3 cellular contexts compared by ENCODE assay signal in the genomic region with DNA sequence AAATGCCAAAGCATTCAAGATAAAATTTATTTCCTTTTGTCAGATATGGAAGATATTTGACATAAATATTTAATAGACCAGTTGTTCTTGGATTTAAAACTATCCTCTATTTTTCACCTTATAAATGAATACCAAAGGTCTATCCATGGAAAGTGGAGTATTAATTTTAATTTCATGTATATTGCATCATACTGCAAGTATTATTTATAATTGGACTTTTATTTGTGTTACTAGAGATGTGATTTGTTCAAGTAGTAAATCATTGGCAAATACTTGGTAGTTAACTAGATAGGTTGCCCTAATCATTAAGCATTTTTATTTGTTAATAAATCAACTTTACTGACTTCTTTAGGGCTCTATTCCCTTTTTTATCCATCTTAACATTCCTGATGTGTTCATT.
A peak's percentile ranks its signal among the peaks of the same experiment; 100 is the strongest.
TF ChIP-seq lines count a peak whose summit lies in the region.

No MANE protein-coding gene starts in this region.

TF ChIP-seq in GM23338, 12 proteins besides CTCF, POLR2A, EP300 and RAD21 (continues in another document):
- TF ChIP-seq STAT1 (IDR thresholded peaks at IDR 0.05; ENCODE audit: unreplicated experiment), result no peak
- TF ChIP-seq, protein P1, sequence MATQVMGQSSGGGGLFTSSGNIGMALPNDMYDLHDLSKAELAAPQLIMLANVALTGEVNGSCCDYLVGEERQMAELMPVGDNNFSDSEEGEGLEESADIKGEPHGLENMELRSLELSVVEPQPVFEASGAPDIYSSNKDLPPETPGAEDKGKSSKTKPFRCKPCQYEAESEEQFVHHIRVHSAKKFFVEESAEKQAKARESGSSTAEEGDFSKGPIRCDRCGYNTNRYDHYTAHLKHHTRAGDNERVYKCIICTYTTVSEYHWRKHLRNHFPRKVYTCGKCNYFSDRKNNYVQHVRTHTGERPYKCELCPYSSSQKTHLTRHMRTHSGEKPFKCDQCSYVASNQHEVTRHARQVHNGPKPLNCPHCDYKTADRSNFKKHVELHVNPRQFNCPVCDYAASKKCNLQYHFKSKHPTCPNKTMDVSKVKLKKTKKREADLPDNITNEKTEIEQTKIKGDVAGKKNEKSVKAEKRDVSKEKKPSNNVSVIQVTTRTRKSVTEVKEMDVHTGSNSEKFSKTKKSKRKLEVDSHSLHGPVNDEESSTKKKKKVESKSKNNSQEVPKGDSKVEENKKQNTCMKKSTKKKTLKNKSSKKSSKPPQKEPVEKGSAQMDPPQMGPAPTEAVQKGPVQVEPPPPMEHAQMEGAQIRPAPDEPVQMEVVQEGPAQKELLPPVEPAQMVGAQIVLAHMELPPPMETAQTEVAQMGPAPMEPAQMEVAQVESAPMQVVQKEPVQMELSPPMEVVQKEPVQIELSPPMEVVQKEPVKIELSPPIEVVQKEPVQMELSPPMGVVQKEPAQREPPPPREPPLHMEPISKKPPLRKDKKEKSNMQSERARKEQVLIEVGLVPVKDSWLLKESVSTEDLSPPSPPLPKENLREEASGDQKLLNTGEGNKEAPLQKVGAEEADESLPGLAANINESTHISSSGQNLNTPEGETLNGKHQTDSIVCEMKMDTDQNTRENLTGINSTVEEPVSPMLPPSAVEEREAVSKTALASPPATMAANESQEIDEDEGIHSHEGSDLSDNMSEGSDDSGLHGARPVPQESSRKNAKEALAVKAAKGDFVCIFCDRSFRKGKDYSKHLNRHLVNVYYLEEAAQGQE (IDR thresholded peaks at IDR 0.05; ENCODE audit: unreplicated experiment), result no peak
- no peak for TF ChIP-seq ZNF114 (CRISPR knock-in tag; IDR thresholded peaks at IDR 0.05)
- no peak for TF ChIP-seq POLR2AphosphoS5 (IDR thresholded peaks at IDR 0.05; ENCODE audit: low read depth)
- no peak for TF ChIP-seq NANOG (IDR thresholded peaks at IDR 0.05; ENCODE audit: borderline replicate concordance)
- TF ChIP-seq EZH2phosphoT487 (IDR thresholded peaks at IDR 0.05; ENCODE audit: unreplicated experiment), result no peak
- no peak for TF ChIP-seq ZNF331 (CRISPR knock-in tag; IDR thresholded peaks at IDR 0.05; ENCODE audit: low read depth)
- no peak for TF ChIP-seq CREB1 (CRISPR knock-in tag; IDR thresholded peaks at IDR 0.05; ENCODE audit: low read depth)
- no peak for TF ChIP-seq JUNB (IDR thresholded peaks at IDR 0.05; ENCODE audit: unreplicated experiment)

TF ChIP-seq in IMR-90, 13 proteins besides CTCF, POLR2A, EP300 and RAD21:
- TF ChIP-seq MAZ (IDR thresholded peaks at IDR 0.05; ENCODE audit: borderline replicate concordance, low read depth, low read length), result no peak
- TF ChIP-seq CEBPB (IDR thresholded peaks at IDR 0.05; ENCODE audit: low read depth, low read length), result peak; percentile 25; the same call in 1 of the 2 replicates

TF ChIP-seq in H1, 55 proteins besides CTCF, POLR2A, EP300 and RAD21:
- TF ChIP-seq CEBPB (IDR thresholded peaks at IDR 0.05; ENCODE audit: low read depth, low read length) (peak; percentile 63; the same call in 1 of the 2 replicates), CBX8 (IDR thresholded peaks at IDR 0.05; ENCODE audit: borderline replicate concordance, low read depth, low read length) (no peak)
